Comparison of ENCODE assay signal across 2 cellular contexts in the genomic region with DNA sequence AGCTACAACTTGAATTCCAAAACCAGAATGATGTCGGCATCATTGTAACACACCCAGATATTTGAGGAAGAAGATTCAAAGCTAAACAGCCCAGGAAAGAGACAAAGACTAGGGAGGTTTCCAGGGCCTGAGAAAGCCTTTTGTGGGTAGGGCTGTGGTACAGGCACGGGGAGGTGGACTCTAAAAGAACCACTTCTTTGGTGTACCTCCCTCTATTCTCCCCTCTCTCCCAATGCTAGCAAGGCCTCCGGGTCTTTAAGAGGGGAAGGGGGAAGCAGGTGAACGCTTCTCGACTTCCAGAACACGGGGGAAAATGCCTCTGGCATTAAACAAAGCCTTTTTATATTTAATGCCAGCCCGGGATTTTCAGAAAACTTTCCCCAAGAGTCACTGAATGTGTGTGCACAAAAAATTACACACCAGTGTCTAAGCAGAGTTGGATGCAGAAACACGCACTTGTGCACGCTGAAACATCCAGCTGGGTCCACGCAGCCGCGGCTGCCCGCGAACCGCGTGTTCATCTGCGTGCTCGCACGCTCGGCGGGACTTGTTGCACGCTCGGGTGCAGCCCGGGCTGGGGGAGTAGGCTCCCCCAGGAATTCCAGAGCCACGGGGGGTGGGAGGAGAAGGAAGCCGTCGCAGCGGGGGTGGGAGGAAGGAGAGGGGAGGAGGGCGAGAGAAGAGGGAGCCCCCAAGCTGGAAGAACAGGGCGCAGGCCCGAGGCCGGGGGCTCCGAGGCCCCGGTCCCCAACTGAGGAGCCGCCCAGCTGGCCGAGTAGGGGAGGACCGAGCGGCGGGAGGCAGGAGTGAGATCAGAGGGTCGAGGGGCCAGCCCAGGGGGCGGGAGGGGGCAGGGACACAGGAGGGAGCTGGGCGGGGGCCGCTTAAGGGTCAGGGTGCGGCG.
TF ChIP-seq lines count a peak whose summit lies in the region.

No MANE protein-coding gene starts in this region.

TF ChIP-seq in HCT116, 20 proteins besides CTCF, POLR2A, EP300 and RAD21:
- TF ChIP-seq CBX3 (IDR thresholded peaks at IDR 0.05; ENCODE audit: low read depth): no peak
- no peak for TF ChIP-seq JUND (IDR thresholded peaks at IDR 0.05)
- TF ChIP-seq SP1 (IDR thresholded peaks at IDR 0.05; ENCODE audit: low read depth): no peak
- TF ChIP-seq ELF1 (IDR thresholded peaks at IDR 0.05; ENCODE audit: borderline replicate concordance, low read depth): no peak
- TF ChIP-seq EZH2 (IDR thresholded peaks at IDR 0.05): no peak
- TF ChIP-seq TCF7L2 (IDR thresholded peaks at IDR 0.05; ENCODE audit: borderline replicate concordance, extremely low read depth, insufficient read depth, insufficient read length): no peak
- no peak for TF ChIP-seq REST (IDR thresholded peaks at IDR 0.05; ENCODE audit: low read depth)
- TF ChIP-seq SIN3A (IDR thresholded peaks at IDR 0.05; ENCODE audit: low read depth): no peak

TF ChIP-seq in H1, 55 proteins besides CTCF, POLR2A, EP300 and RAD21:
- TF ChIP-seq JUN (IDR thresholded peaks at IDR 0.05; ENCODE audit: low read depth, low read length) (no peak), SP2 (IDR thresholded peaks at IDR 0.05; ENCODE audit: low read length) (no peak), CHD2 (IDR thresholded peaks at IDR 0.05; ENCODE audit: low read length) (no peak), SIX5 (IDR thresholded peaks at IDR 0.05; ENCODE audit: low read depth, low read length) (no peak), BACH1 (IDR thresholded peaks at IDR 0.05; ENCODE audit: low read length) (peak; percentile 24; the same call in 1 of the 2 replicates), JUND (IDR thresholded peaks at IDR 0.05; ENCODE audit: low read length) (no peak), TEAD4 (IDR thresholded peaks at IDR 0.05; ENCODE audit: low read depth, low read length) (peak; percentile 52; the same call in 1 of the 2 replicates), MAFK (IDR thresholded peaks at IDR 0.05; ENCODE audit: low read depth, low read length) (no peak), SP4 (IDR thresholded peaks at IDR 0.05; ENCODE audit: low read length) (no peak), SIRT6 (IDR thresholded peaks at IDR 0.05; ENCODE audit: low read length) (no peak), SAP30 (IDR thresholded peaks at IDR 0.05; ENCODE audit: insufficient read depth, insufficient replicate concordance, low read length) (no peak), SP1 (IDR thresholded peaks at IDR 0.05; ENCODE audit: low read depth, low read length) (no peak), CHD1 (IDR thresholded peaks at IDR 0.05; ENCODE audit: low read depth, low read length) (no peak), KDM1A (IDR thresholded peaks at IDR 0.05; ENCODE audit: borderline replicate concordance, low read length) (no peak), KDM4A (IDR thresholded peaks at IDR 0.05; ENCODE audit: low read depth, low read length, severe bottlenecking) (peak; percentile 35), HDAC6 (IDR thresholded peaks at IDR 0.05; ENCODE audit: low read depth, low read length) (no peak), SUZ12 (IDR thresholded peaks at IDR 0.05; ENCODE audit: low read length) (no peak), USF2 (IDR thresholded peaks at IDR 0.05; ENCODE audit: low read length) (no peak), PHF8 (conservative IDR thresholded peaks at IDR 0.05; ENCODE audit: low read depth, low read length) (0 out of 2 replicates have a peak, but pooled peaks have one; percentile 35), CBX5 (IDR thresholded peaks at IDR 0.05; ENCODE audit: low read depth, low read length) (no peak), ASH2L (IDR thresholded peaks at IDR 0.05; ENCODE audit: low read length) (peak; percentile 47), TBP (IDR thresholded peaks at IDR 0.05; ENCODE audit: low read depth, low read length) (no peak), CEBPB (IDR thresholded peaks at IDR 0.05; ENCODE audit: low read depth, low read length) (no peak), TAF1 (IDR thresholded peaks at IDR 0.05; ENCODE audit: low read depth, low read length) (no peak)
- TF ChIP-seq, protein P1, sequence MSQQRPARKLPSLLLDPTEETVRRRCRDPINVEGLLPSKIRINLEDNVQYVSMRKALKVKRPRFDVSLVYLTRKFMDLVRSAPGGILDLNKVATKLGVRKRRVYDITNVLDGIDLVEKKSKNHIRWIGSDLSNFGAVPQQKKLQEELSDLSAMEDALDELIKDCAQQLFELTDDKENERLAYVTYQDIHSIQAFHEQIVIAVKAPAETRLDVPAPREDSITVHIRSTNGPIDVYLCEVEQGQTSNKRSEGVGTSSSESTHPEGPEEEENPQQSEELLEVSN (IDR thresholded peaks at IDR 0.05): peak; percentile 86
- TF ChIP-seq, protein P2, sequence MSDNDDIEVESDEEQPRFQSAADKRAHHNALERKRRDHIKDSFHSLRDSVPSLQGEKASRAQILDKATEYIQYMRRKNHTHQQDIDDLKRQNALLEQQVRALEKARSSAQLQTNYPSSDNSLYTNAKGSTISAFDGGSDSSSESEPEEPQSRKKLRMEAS (IDR thresholded peaks at IDR 0.05): peak; percentile 84
